ENCODE assay signal across 8 cellular contexts in genomic region chr9:32551491-32552049, GRCh38. TPM values are rescaled to one million over a fixed set of nuclear protein-coding genes. Genes with fewer than 3 reads are reported as not detected.
DNase-seq lines count a peak whose midpoint lies in the region; ATAC-seq and TF ChIP-seq lines count a peak whose summit lies in the region.

No MANE protein-coding gene starts in this region.

- H3K9me3 Mint-ChIP-seq in endothelial cell (ENCODE audit: unreplicated experiment): no peaks in the 10 kb centered on the region
- no peaks in the 10 kb centered on the region for H3K9me3 Mint-ChIP-seq in stimulated activated naive CD8-positive, alpha-beta T cell treated with anti-CD3 and anti-CD28 coated beads, Interleukin-15, amount 100 ng/mL, for 72 hours

- peaks cover 8% of the 10 kb centered on the region for H3K4me1 ChIP-seq in mucosa of stomach (ENCODE audit: control insufficient read depth, insufficient read depth, low read length)

- no peaks in the 10 kb centered on the region for H3K9me3 ChIP-seq in mucosa of stomach (ENCODE audit: control insufficient read depth, low read length)

- H3K4me1 Mint-ChIP-seq in endothelial cell (ENCODE audit: unreplicated experiment): peaks cover 32% of the 10 kb centered on the region
- peaks cover 63% of the 10 kb centered on the region for H3K4me1 Mint-ChIP-seq in stimulated activated naive CD8-positive, alpha-beta T cell treated with anti-CD3 and anti-CD28 coated beads, Interleukin-15, amount 100 ng/mL, for 72 hours

- peak overlapping the region; percentile 99 for H3K4me3 Mint-ChIP-seq in endothelial cell (ENCODE audit: unreplicated experiment)
- H3K4me3 Mint-ChIP-seq in stimulated activated naive CD8-positive, alpha-beta T cell treated with anti-CD3 and anti-CD28 coated beads, Interleukin-15, amount 100 ng/mL, for 72 hours: peak overlapping the region; percentile 91 to 100

- H3K27me3 ChIP-seq in mucosa of stomach (ENCODE audit: control insufficient read depth, insufficient read depth, low read length): no peaks in the 10 kb centered on the region

- in situ Hi-C loops in ACHN (cut with HindIII; ENCODE audit: low pct_ligation_motif_present, low pct_unique_long_range_greater_than_20kb, low sequenced_read_pairs): no loop called here
- in situ Hi-C loops in G401 (cut with HindIII; ENCODE audit: low sequenced_read_pairs): no loop called here

- H3K4me3 ChIP-seq in mucosa of stomach (ENCODE audit: low read length): peak overlapping the region; percentile 91

- H3K27ac Mint-ChIP-seq in endothelial cell (ENCODE audit: unreplicated experiment): peak overlapping the region; percentile 99
- H3K27ac Mint-ChIP-seq in stimulated activated naive CD8-positive, alpha-beta T cell treated with anti-CD3 and anti-CD28 coated beads, Interleukin-15, amount 100 ng/mL, for 72 hours: peak overlapping the region; percentile 99 to 100

- peak; percentile 0 for ATAC-seq in GM19452 (IDR thresholded peaks at IDR 0.05; ENCODE audit: unreplicated experiment)
- ATAC-seq in stimulated activated naive CD8-positive, alpha-beta T cell treated with anti-CD3 and anti-CD28 coated beads, Interleukin-15, amount 100 ng/mL, for 72 hours: peak; percentile 57

- H3K36me3 ChIP-seq in mucosa of stomach (ENCODE audit: control insufficient read depth, insufficient read depth, low read length): no peaks in the 10 kb centered on the region

- DNase-seq in ACHN (peak; percentile 42), NCI-H345 (lab: John Stamatoyannopoulos, UW) (peak; percentile 57), endothelial cell (ENCODE audit: low spot score) (peak; percentile 28), G401 (ENCODE audit: low spot score) (no peak)
- peak; percentile 79 for DNase-seq in activated CD8-positive, alpha-beta memory T cell treated with anti-CD3 and anti-CD28 coated beads for 24 hours
- peak; percentile 49 to 61 for DNase-seq in stimulated activated naive CD8-positive, alpha-beta T cell treated with anti-CD3 and anti-CD28 coated beads, Interleukin-15, amount 100 ng/mL, for 72 hours

- no peak for TF ChIP-seq CTCF in endothelial cell (IDR thresholded peaks at IDR 0.05; ENCODE audit: unreplicated experiment)

- peaks cover 16% of the 10 kb centered on the region for H3K27me3 Mint-ChIP-seq in endothelial cell (ENCODE audit: unreplicated experiment)
- no peaks in the 10 kb centered on the region for H3K27me3 Mint-ChIP-seq in stimulated activated naive CD8-positive, alpha-beta T cell treated with anti-CD3 and anti-CD28 coated beads, Interleukin-15, amount 100 ng/mL, for 72 hours

- H3K9ac ChIP-seq in mucosa of stomach (ENCODE audit: low read length): peak overlapping the region; percentile 93

- peaks cover 4% of the 10 kb centered on the region for H3K36me3 Mint-ChIP-seq in endothelial cell (ENCODE audit: low read depth, unreplicated experiment)

RNA-seq across cellular contexts. Expression of gene SMIM27, which starts 0.6 kb away (rescaled TPM):
- 8.0 TPM for total RNA-seq in endothelial cell (ENCODE audit: unreplicated experiment)
- total RNA-seq in G401 (2014; rRNA removed; shearing (Covaris generic)): 7.7 and 10.9 TPM in 2 replicates

RNA-seq across cellular contexts. Expression of gene TOPORS, which starts 0.8 kb away (rescaled TPM):
- total RNA-seq in endothelial cell (ENCODE audit: unreplicated experiment): 20.7 TPM
- total RNA-seq in G401 (2014; rRNA removed; shearing (Covaris generic)): 16.7 and 19.6 TPM in 2 replicates

RNA-seq across cellular contexts. Expression of gene NDUFB6, which starts 21.4 kb away (rescaled TPM):
- 36.8 TPM for total RNA-seq in endothelial cell (ENCODE audit: unreplicated experiment)
- 124 and 133 TPM in 2 replicates for total RNA-seq in G401 (2014; rRNA removed; shearing (Covaris generic))

RNA-seq across cellular contexts. Expression of gene RIGI, which starts 25.6 kb away (rescaled TPM):
- total RNA-seq in endothelial cell (ENCODE audit: unreplicated experiment): 8.4 TPM
- 4.0 and 6.3 TPM in 2 replicates for total RNA-seq in G401 (2014; rRNA removed; shearing (Covaris generic))
